23 cellular contexts compared by ENCODE assay signal in genomic region chr5:91521313-91521712, GRCh38.
DNase-seq lines count a peak whose midpoint lies in the region; ATAC-seq and TF ChIP-seq lines count a peak whose summit lies in the region.
"Had no signal": no experiment of that assay in that cellular context is flagged by ENCODE, and none has a peak within 500 bp of the region (broad histone marks: within the 10 kb centered on the region; RNA-seq: fewer than 3 reads in every experiment).

No MANE protein-coding gene starts in this region.

- no peaks in the 10 kb centered on the region for H3K9me3 Mint-ChIP-seq in activated naive CD4-positive, alpha-beta T cell treated with anti-CD3 and anti-CD28 coated beads, Interleukin-2, amount 10 ng/mL, durations not matched to agents 7 days and 5 days
- H3K9me3 Mint-ChIP-seq: CD8-positive, alpha-beta T cell had no signal

- TF ChIP-seq CTCF in RWPE1 (conservative IDR thresholded peaks at IDR 0.05; ENCODE audit: low read depth) (no peak), foreskin keratinocyte (conservative IDR thresholded peaks at IDR 0.05) (no peak)

- H3K27ac ChIP-seq in RWPE1: no peak overlapping the region
- H3K27ac ChIP-seq in foreskin keratinocyte: no peak overlapping the region
- H3K27ac ChIP-seq: KMS-11, SK-N-MC had no signal

- no peaks in the 10 kb centered on the region for H3K4me1 ChIP-seq in foreskin keratinocyte

- no peak overlapping the region for H3K27ac Mint-ChIP-seq in activated naive CD4-positive, alpha-beta T cell treated with anti-CD3 and anti-CD28 coated beads, Interleukin-2, amount 10 ng/mL, durations not matched to agents 7 days and 5 days
- H3K27ac Mint-ChIP-seq: CD8-positive, alpha-beta T cell; HFFc6 had no signal

- H3K4me3 Mint-ChIP-seq in activated naive CD4-positive, alpha-beta T cell treated with anti-CD3 and anti-CD28 coated beads, Interleukin-2, amount 10 ng/mL, durations not matched to agents 7 days and 5 days: no peak overlapping the region
- H3K4me3 Mint-ChIP-seq: CD8-positive, alpha-beta T cell; HFFc6 had no signal

- no peaks in the 10 kb centered on the region for H3K36me3 Mint-ChIP-seq in activated naive CD4-positive, alpha-beta T cell treated with anti-CD3 and anti-CD28 coated beads, Interleukin-2, amount 10 ng/mL, durations not matched to agents 7 days and 5 days
- H3K36me3 Mint-ChIP-seq: CD8-positive, alpha-beta T cell had no signal

- CTCF ChIA-PET in RWPE1 (lab: Yijun Ruan, JAX): no interaction called here
- CTCF ChIA-PET in activated naive CD4-positive, alpha-beta T cell treated with anti-CD3 and anti-CD28 coated beads, Interleukin-2, amount 10 ng/mL, durations not matched to agents 7 days and 5 days (lab: Charles Lee): no interaction called here

- H3K27me3 ChIP-seq in foreskin keratinocyte: no peaks in the 10 kb centered on the region

- no peaks in the 10 kb centered on the region for H3K27me3 Mint-ChIP-seq in activated naive CD4-positive, alpha-beta T cell treated with anti-CD3 and anti-CD28 coated beads, Interleukin-2, amount 10 ng/mL, durations not matched to agents 7 days and 5 days

- no peak for DNase-seq in activated CD4-positive, CD25-positive, alpha-beta regulatory T cell (lab: John Stamatoyannopoulos, UW)
- DNase-seq in HPDE6-E6E7 (ENCODE audit: extremely low spot score) (peak; percentile 21), RWPE1 (ENCODE audit: low spot score) (peak; percentile 28), foreskin keratinocyte (peak; percentile 15 to 67), NCI-H2029 treated with DMSO at 0.1 percent for 48 hours (lab: John Stamatoyannopoulos, UW) (no peak)
- no peak for DNase-seq in activated CD4-positive, alpha-beta T cell treated with anti-CD3 and anti-CD28 coated beads for 4 hours
- DNase-seq in activated naive CD4-positive, alpha-beta T cell treated with anti-CD3 and anti-CD28 coated beads, Interleukin-2, amount 10 ng/mL, durations not matched to agents 7 days and 5 days: no peak
- DNase-seq: AML-193; C1 segment of cervical spinal cord; CD8-positive, alpha-beta T cell; DMS153; GF-D8; HFFc6; IMR-90; MV-4-11; NCI-H1105 treated with DMSO at 0.1 percent for 48 hours; NCI-H2081; NCI-H2171; NCI-H524 treated with DMSO at 0.1 percent for 48 hours; SHP77 treated with DMSO at 0.1 percent for 48 hours had no signal

- no peaks in the 10 kb centered on the region for H3K4me1 Mint-ChIP-seq in activated naive CD4-positive, alpha-beta T cell treated with anti-CD3 and anti-CD28 coated beads, Interleukin-2, amount 10 ng/mL, durations not matched to agents 7 days and 5 days

- POLR2A ChIA-PET in RWPE1 (lab: Yijun Ruan, JAX; ENCODE audit: low non-redundant PET): no interaction called here

- peak; percentile 59 to 63 for ATAC-seq in activated CD4-positive, CD25-positive, alpha-beta regulatory T cell treated with anti-CD3 and anti-CD28 coated beads, Interleukin-2, amount 50 U/mL, for 24 hours
- peak; percentile 95 for ATAC-seq in foreskin keratinocyte
- ATAC-seq: CD8-positive, alpha-beta T cell had no signal

Comparison
In these comparisons a context has a peak if more than half of its experiments do, and no peak if none do; other contexts are left out.
1. DNase-seq: peak in HPDE6-E6E7 (single experiment), RWPE1 (single experiment) and foreskin keratinocyte (2 of 2); none in activated CD4-positive, CD25-positive, alpha-beta regulatory T cell (0 of 4), activated CD4-positive, alpha-beta T cell treated with anti-CD3 and anti-CD28 coated beads for 4 hours (0 of 2), NCI-H2029 treated with DMSO at 0.1 percent for 48 hours (single experiment) and activated naive CD4-positive, alpha-beta T cell treated with anti-CD3 and anti-CD28 coated beads, Interleukin-2, amount 10 ng/mL, durations not matched to agents 7 days and 5 days (single experiment).